ENCODE assay signal across 33 cellular contexts in genomic region chr22:46994265-46994664, GRCh38.
"Had no signal": no experiment of that assay in that cellular context is flagged by ENCODE, and none has a peak within 500 bp of the region (broad histone marks: within the 10 kb centered on the region; RNA-seq: fewer than 3 reads in every experiment).

No MANE protein-coding gene starts in this region.

- H3K9me3 ChIP-seq: adrenal gland, gastroesophageal sphincter, lower lobe of right lung, mucosa of descending colon, transverse colon, vagina had no signal

- H3K9me3 Mint-ChIP-seq: activated naive CD4-positive, alpha-beta T cell treated with anti-CD3 and anti-CD28 coated beads for 36 hours; activated naive CD8-positive, alpha-beta T cell treated with anti-CD3 and anti-CD28 coated beads for 36 hours; activated T-helper 1 cell treated with anti-CD3 and anti-CD28 coated beads, Interleukin-12 subunit alpha, Interleukin-12 subunit beta, Interleukin-2, Interleukin-4 antibody, amounts not matched to agents 30 ng/mL and 10 ng/mL and 1 ng/mL, durations not matched to agents 14 hours and 24 hours and 36 hours; brain; nephron; stimulated activated memory B cell treated with anti-CD40 and anti-IgM and Interleukin-4, amounts not matched to agents 10 μg/mL and 1 μg/mL and 100 μg/mL, for 72 hours; stimulated activated naive CD8-positive, alpha-beta T cell treated with anti-CD3 and anti-CD28 coated beads, Interleukin-15, amount 100 ng/mL, for 72 hours had no signal

- H3K27ac Mint-ChIP-seq: activated naive CD4-positive, alpha-beta T cell treated with anti-CD3 and anti-CD28 coated beads for 36 hours; activated naive CD8-positive, alpha-beta T cell treated with anti-CD3 and anti-CD28 coated beads for 36 hours; activated T-helper 1 cell treated with anti-CD3 and anti-CD28 coated beads, Interleukin-12 subunit alpha, Interleukin-12 subunit beta, Interleukin-2, Interleukin-4 antibody, amounts not matched to agents 30 ng/mL and 10 ng/mL and 1 ng/mL, durations not matched to agents 14 hours and 24 hours and 36 hours; stimulated activated memory B cell treated with anti-CD40 and anti-IgM and Interleukin-4, amounts not matched to agents 10 μg/mL and 1 μg/mL and 100 μg/mL, for 72 hours; stimulated activated naive CD8-positive, alpha-beta T cell treated with anti-CD3 and anti-CD28 coated beads, Interleukin-15, amount 100 ng/mL, for 72 hours had no signal

- H3K36me3 ChIP-seq: adrenal gland, cardiac muscle cell, transverse colon had no signal

- H3K27me3 Mint-ChIP-seq: activated naive CD8-positive, alpha-beta T cell treated with anti-CD3 and anti-CD28 coated beads for 36 hours; brain; stimulated activated memory B cell treated with anti-CD40 and anti-IgM and Interleukin-4, amounts not matched to agents 10 μg/mL and 1 μg/mL and 100 μg/mL, for 72 hours; stimulated activated naive CD8-positive, alpha-beta T cell treated with anti-CD3 and anti-CD28 coated beads, Interleukin-15, amount 100 ng/mL, for 72 hours had no signal

- H3K4me3 ChIP-seq: adrenal gland, cardiac muscle cell, coronary artery, dorsolateral prefrontal cortex, gastroesophageal sphincter, lower lobe of right lung, mucosa of descending colon, transverse colon, vagina had no signal

- H3K4me3 Mint-ChIP-seq: activated naive CD4-positive, alpha-beta T cell treated with anti-CD3 and anti-CD28 coated beads for 36 hours; activated naive CD8-positive, alpha-beta T cell treated with anti-CD3 and anti-CD28 coated beads for 36 hours; activated T-helper 1 cell treated with anti-CD3 and anti-CD28 coated beads, Interleukin-12 subunit alpha, Interleukin-12 subunit beta, Interleukin-2, Interleukin-4 antibody, amounts not matched to agents 30 ng/mL and 10 ng/mL and 1 ng/mL, durations not matched to agents 14 hours and 24 hours and 36 hours; brain; nephron; stimulated activated memory B cell treated with anti-CD40 and anti-IgM and Interleukin-4, amounts not matched to agents 10 μg/mL and 1 μg/mL and 100 μg/mL, for 72 hours; stimulated activated naive CD8-positive, alpha-beta T cell treated with anti-CD3 and anti-CD28 coated beads, Interleukin-15, amount 100 ng/mL, for 72 hours had no signal

- H3K27ac ChIP-seq: cardiac muscle cell, coronary artery, dorsolateral prefrontal cortex, gastroesophageal sphincter, transverse colon, vagina had no signal

- DNase-seq: activated CD4-positive, alpha-beta T cell treated with anti-CD3 and anti-CD28 coated beads for 4 hours; activated CD4-positive, alpha-beta T cell treated with anti-CD3 and anti-CD28 coated beads, Interleukin-2, amount 50 U/mL, for 48 hours; activated CD4-positive, CD25-positive, alpha-beta regulatory T cell; activated CD8-positive, alpha-beta memory T cell treated with anti-CD3 and anti-CD28 coated beads for 24 hours; activated CD8-positive, alpha-beta memory T cell treated with anti-CD3 and anti-CD28 coated beads, Interleukin-2, amount 50 U/mL, for 4 hours; activated effector memory CD4-positive, alpha-beta T cell treated with anti-CD3 and anti-CD28 coated beads, Interleukin-2, amount 50 U/mL, for 16 hours; activated naive CD4-positive, alpha-beta T cell treated with anti-CD3 and anti-CD28 coated beads for 36 hours; activated naive CD8-positive, alpha-beta T cell treated with anti-CD3 and anti-CD28 coated beads for 36 hours; activated T-cell treated with anti-CD3 and anti-CD28 coated beads, Interleukin-2, amount 50 U/mL, for 1 hour; aorta; cerebellar nuclear complex; dorsolateral prefrontal cortex; effector memory CD4-positive, alpha-beta T cell; erythroblast; hippocampal formation; kidney glomerular epithelial cell; mesenchymal stem cell; mucosa of descending colon; stimulated activated CD4-positive, alpha-beta T cell treated with anti-CD3 and anti-CD28 coated beads, Interleukin-12 subunit alpha, Interleukin-12 subunit beta, amount 100 ng/mL, for 4 hours; stimulated activated CD4-positive, alpha-beta T cell treated with anti-CD3 and anti-CD28 coated beads, Interleukin-4, amount 100 ng/mL, for 24 hours; stimulated activated naive CD8-positive, alpha-beta T cell treated with anti-CD3 and anti-CD28 coated beads, Interleukin-15, amount 100 ng/mL, for 72 hours; T-helper 1 cell; transverse colon had no signal

- H3K27me3 ChIP-seq: adrenal gland, cardiac muscle cell, dorsolateral prefrontal cortex, gastroesophageal sphincter, transverse colon, vagina had no signal

- ATAC-seq: gastroesophageal sphincter; mucosa of descending colon; stimulated activated memory B cell treated with anti-CD40 and anti-IgM and Interleukin-4, amounts not matched to agents 10 μg/mL and 1 μg/mL and 100 μg/mL, for 72 hours; stimulated activated naive CD8-positive, alpha-beta T cell treated with anti-CD3 and anti-CD28 coated beads, Interleukin-15, amount 100 ng/mL, for 72 hours had no signal

- H3K4me1 ChIP-seq: transverse colon, vagina had no signal
